8 cellular contexts compared by ENCODE assay signal in genomic region chr16:50066482-50067289, GRCh38. TPM values are rescaled to one million over a fixed set of nuclear protein-coding genes. Genes with fewer than 3 reads are reported as not detected.
DNase-seq lines count a peak whose midpoint lies in the region; ATAC-seq and TF ChIP-seq lines count a peak whose summit lies in the region.

No MANE protein-coding gene starts in this region.

- no peaks in the 10 kb centered on the region for H3K27me3 Mint-ChIP-seq in CD8-positive, alpha-beta T cell (ENCODE audit: low read depth)

- no peaks in the 10 kb centered on the region for H3K36me3 ChIP-seq in CD8-positive, alpha-beta T cell (ENCODE audit: insufficient read depth, low read length)
- peaks cover 4% of the 10 kb centered on the region; the same call in 1 of the 2 replicates for H3K36me3 ChIP-seq in MM.1S (replicated peaks; ENCODE audit: insufficient read depth, low read length)
- H3K36me3 ChIP-seq in effector memory CD4-positive, alpha-beta T cell (ENCODE audit: control insufficient read depth, insufficient read depth, low read length) = peaks cover 17% of the 10 kb centered on the region
- H3K36me3 ChIP-seq in neuronal stem cell (replicated peaks in 1 of 2; ENCODE audit: control insufficient read depth in 2 of 2, insufficient read depth in 2 of 2, low read length in 2 of 2) = peaks cover 5 to 18% of the 10 kb centered on the region in 2 donors

- H3F3A ChIP-seq in MM.1S (ENCODE audit: insufficient read depth, low read length) = peaks cover 26% of the 10 kb centered on the region

- H2BK120ac ChIP-seq in neuronal stem cell (ENCODE audit: low read depth, low read length) = no peak overlapping the region

- no peak overlapping the region for H4K91ac ChIP-seq in neuronal stem cell (ENCODE audit: low read depth, low read length, poor library complexity)

- POLR2A ChIA-PET in CD8-positive, alpha-beta T cell (lab: Charles Lee) = interaction anchor here (0.5 to 2.3 kb wide), 7 partner anchors 30 to 675 kb away, joined by 3 to 22 read pairs (median 3); partner anchors contain the start of genes CNEP1R1, CYLD and TENT4B

- H3K9me3 Mint-ChIP-seq in CD8-positive, alpha-beta T cell = no peaks in the 10 kb centered on the region

- H3K27ac ChIP-seq in CD8-positive, alpha-beta T cell (ENCODE audit: low read depth, low read length) = peak overlapping the region; percentile 79
- H3K27ac ChIP-seq in MM.1S (ENCODE audit: low read length) (peak overlapping the region; percentile 97; the same call in 1 of the 2 replicates), neuronal stem cell (replicated peaks; ENCODE audit: low read length) (peak overlapping the region; percentile 95)
- peak overlapping the region; percentile 87 for H3K27ac ChIP-seq in effector memory CD4-positive, alpha-beta T cell (ENCODE audit: insufficient read depth, low read length, poor library complexity, severe bottlenecking)

- H3K4me1 Mint-ChIP-seq in CD8-positive, alpha-beta T cell (ENCODE audit: low read depth) = peaks cover 48% of the 10 kb centered on the region

- no peaks in the 10 kb centered on the region for H3K9me2 ChIP-seq in MM.1S (replicated peaks; ENCODE audit: insufficient read depth, low read length)

- no peak overlapping the region for H2BK12ac ChIP-seq in neuronal stem cell (ENCODE audit: low read length)

- CTCF ChIA-PET in CD8-positive, alpha-beta T cell (lab: Charles Lee) = interaction anchor here (1.0 to 5.5 kb wide), 13 partner anchors 10 to 578 kb away, joined by 3 to 52 read pairs (median 3); partner anchors contain the start of genes CNEP1R1 and TENT4B

- peak overlapping the region; percentile 93 for H3K4me3 Mint-ChIP-seq in CD8-positive, alpha-beta T cell

- TF ChIP-seq CTCF in CD8-positive, alpha-beta T cell (IDR thresholded peaks at IDR 0.05) = no peak
- TF ChIP-seq CTCF in MM.1S (IDR thresholded peaks at IDR 0.05; ENCODE audit: low read length) = no peak

- H3K27me3 ChIP-seq in CD8-positive, alpha-beta T cell (ENCODE audit: insufficient read depth, low read length) = no peaks in the 10 kb centered on the region
- H3K27me3 ChIP-seq in MM.1S (replicated peaks; ENCODE audit: insufficient read depth, low read length) (no peaks in the 10 kb centered on the region), neuronal stem cell (ENCODE audit: control insufficient read depth in 3 of 3, insufficient read depth in 3 of 3, low read depth in 1 of 3, low read length in 3 of 3) (no peaks in the 10 kb centered on the region)
- H3K27me3 ChIP-seq in effector memory CD4-positive, alpha-beta T cell (replicated peaks; ENCODE audit: control insufficient read depth, insufficient read depth, low read length, poor library complexity, severe bottlenecking) = no peaks in the 10 kb centered on the region

- H3K14ac ChIP-seq in neuronal stem cell (ENCODE audit: low read length) = no peak overlapping the region

- WGBS in neuronal stem cell (ENCODE audit: extremely low coverage in 2 of 2, insufficient read length in 2 of 2, insufficient replicate concordance in 1 of 2), 2 donors = 100% methylated on average over 1 of the region's 34 CpGs; no CpG with 5 or more reads in 1 of the 2 donors

- peak overlapping the region; percentile 92 for H3K27ac Mint-ChIP-seq in CD8-positive, alpha-beta T cell

- no peak overlapping the region for H4K8ac ChIP-seq in neuronal stem cell (ENCODE audit: low read depth, low read length)

- H3K79me1 ChIP-seq in neuronal stem cell (ENCODE audit: low read depth, low read length) = no peaks in the 10 kb centered on the region

- peak overlapping the region; percentile 40; the same call in 1 of the 2 replicates for H2AFZ ChIP-seq in MM.1S (ENCODE audit: low read length)
- peak overlapping the region; percentile 100 for H2AFZ ChIP-seq in neuronal stem cell (ENCODE audit: low read length)

- in situ Hi-C loops in KBM-7 (cut with MboI; ENCODE audit: low pct_unique_long_range_greater_than_20kb, low sequenced_read_pairs) = no loop called here

- peak overlapping the region; percentile 91 for H3K18ac ChIP-seq in neuronal stem cell (ENCODE audit: low read length)

- H2BK15ac ChIP-seq in neuronal stem cell (ENCODE audit: low read length) = no peak overlapping the region

- no peak for ATAC-seq in CD8-positive, alpha-beta T cell
- no peak for ATAC-seq in GM18511 (IDR thresholded peaks at IDR 0.05; ENCODE audit: unreplicated experiment)

- peaks cover 17% of the 10 kb centered on the region for H3K4me1 ChIP-seq in CD8-positive, alpha-beta T cell (ENCODE audit: insufficient read depth, low read length)
- H3K4me1 ChIP-seq in MM.1S (ENCODE audit: low read length) (peaks cover 20% of the 10 kb centered on the region), neuronal stem cell (ENCODE audit: control insufficient read depth in 2 of 2, insufficient read depth in 1 of 2, low read depth in 1 of 2, low read length in 2 of 2) (peaks cover 6 to 11% of the 10 kb centered on the region in 2 donors)
- H3K4me1 ChIP-seq in effector memory CD4-positive, alpha-beta T cell (ENCODE audit: control insufficient read depth, insufficient read depth, low read length, poor library complexity, severe bottlenecking) = peaks cover 13% of the 10 kb centered on the region

- no peaks in the 10 kb centered on the region for H3K9me3 ChIP-seq in CD8-positive, alpha-beta T cell (ENCODE audit: low read length)
- no peaks in the 10 kb centered on the region for H3K9me3 ChIP-seq in MM.1S (replicated peaks; ENCODE audit: insufficient read depth, low read length)
- H3K9me3 ChIP-seq in effector memory CD4-positive, alpha-beta T cell (ENCODE audit: control insufficient read depth, low read length) = no peaks in the 10 kb centered on the region
- H3K9me3 ChIP-seq in neuronal stem cell (replicated peaks in 1 of 2; ENCODE audit: control insufficient read depth in 2 of 2, insufficient read depth in 1 of 2, low read depth in 1 of 2, low read length in 2 of 2) = no peaks in the 10 kb centered on the region

- peak overlapping the region; percentile 92 for H3K4me3 ChIP-seq in CD8-positive, alpha-beta T cell (ENCODE audit: low read depth, low read length)
- peak overlapping the region; percentile 100 for H3K4me3 ChIP-seq in MM.1S (ENCODE audit: low read length)
- H3K4me3 ChIP-seq in effector memory CD4-positive, alpha-beta T cell (ENCODE audit: insufficient read depth, low read depth, low read length, poor library complexity, severe bottlenecking) = peak overlapping the region; percentile 97
- peak overlapping the region; percentile 78 to 89 for H3K4me3 ChIP-seq in neuronal stem cell (ENCODE audit: low read length in 2 of 2)

- no peak for DNase-seq in CD8-positive, alpha-beta T cell
- DNase-seq in MM.1S = no peak
- no peak for DNase-seq in effector memory CD4-positive, alpha-beta T cell
- DNase-seq in neuronal stem cell (ENCODE audit: low spot score) = peak; percentile 24
- no peak for DNase-seq in stimulated activated CD8-positive, alpha-beta memory T cell treated with anti-CD3 and anti-CD28 coated beads, Interleukin-4, amount 100 ng/mL, for 48 hours
- DNase-seq in SKM-1 treated with dmso at 0.1 percent for 144 hours (lab: John Stamatoyannopoulos, UW; ENCODE audit: unreplicated experiment) = no peak
- no peak for DNase-seq in KBM-7

- H3K4ac ChIP-seq in neuronal stem cell (ENCODE audit: low read length) = no peak overlapping the region

- no peak overlapping the region for H2BK5ac ChIP-seq in neuronal stem cell (ENCODE audit: low read length)

- H4K20me1 ChIP-seq in MM.1S (ENCODE audit: insufficient read depth, low read length) = no peaks in the 10 kb centered on the region

- peak overlapping the region; percentile 97 for H3K4me2 ChIP-seq in MM.1S (ENCODE audit: low read depth, low read length)
- peak overlapping the region; percentile 92 for H3K4me2 ChIP-seq in neuronal stem cell (ENCODE audit: insufficient read depth, low read length, poor library complexity, severe bottlenecking)

- H3K9ac ChIP-seq in MM.1S (ENCODE audit: low read length) (peak overlapping the region; percentile 98; the same call in 1 of the 2 replicates), neuronal stem cell (ENCODE audit: low read depth, low read length, poor library complexity) (peak overlapping the region; percentile 98)

- peaks cover 32% of the 10 kb centered on the region for H3K36me3 Mint-ChIP-seq in CD8-positive, alpha-beta T cell

- peak overlapping the region; percentile 93 for H3K23ac ChIP-seq in neuronal stem cell (ENCODE audit: low read depth, low read length, poor library complexity)

- intact Hi-C loops in CD8-positive, alpha-beta T cell (cut with DNase I, micrococcal nuclease) = loop anchor here (1.0 to 10.0 kb wide), 12 partner anchors 42 to 738 kb away; partner anchors contain the start of genes CYLD (in 2 of the 2), ADCY7 (in 1 of the 2), BRD7 (in 1 of the 2) and CNEP1R1 (in 1 of the 2)

- H2AK5ac ChIP-seq in neuronal stem cell (ENCODE audit: low read depth, low read length) = no peak overlapping the region

- H3K79me2 ChIP-seq in MM.1S (ENCODE audit: low read length) = peaks cover 51% of the 10 kb centered on the region

RNA-seq across cellular contexts. Expression of gene HEATR3, which starts 0.9 kb away (rescaled TPM):
- 10 to 100 TPM in 1 of 2 experiments, 1 to 10 TPM in 1; 9.3 to 11.4 TPM for total RNA-seq in CD8-positive, alpha-beta T cell
- polyA plus RNA-seq in neuronal stem cell (2013, experiment 1 of 2) = 12.8 TPM
- polyA plus RNA-seq in neuronal stem cell (2013, experiment 2 of 2) = 11.8 TPM

RNA-seq across cellular contexts. Expression of gene CNEP1R1, which starts 41.7 kb away (rescaled TPM):
- 10 to 100 TPM; 37.6 to 41.0 TPM for total RNA-seq in CD8-positive, alpha-beta T cell
- 19.1 TPM for polyA plus RNA-seq in neuronal stem cell (2013, experiment 1 of 2)
- polyA plus RNA-seq in neuronal stem cell (2013, experiment 2 of 2) = 19.2 TPM
